ENCODE assay signal across 7 cellular contexts in the genomic region with DNA sequence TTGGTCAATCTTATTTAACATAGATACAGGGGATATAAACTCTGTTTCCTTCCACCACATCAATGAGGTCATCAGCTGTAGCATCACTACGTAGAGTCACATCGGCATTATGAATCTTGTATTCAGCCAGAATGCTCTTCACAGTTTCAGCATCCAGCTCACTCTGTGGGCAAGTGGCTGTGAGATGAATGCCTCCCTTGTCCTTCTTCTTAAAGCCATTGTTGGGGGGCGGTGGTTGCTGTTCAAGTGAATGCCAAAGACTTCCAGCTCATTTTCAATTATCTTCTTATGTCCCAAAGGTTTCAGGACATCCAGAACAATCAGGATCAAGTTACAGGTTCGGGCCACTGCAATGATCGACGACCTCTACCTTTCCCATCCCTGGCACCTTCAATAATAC. TPM values are rescaled to one million over a fixed set of nuclear protein-coding genes. Genes with fewer than 3 reads are reported as not detected.
DNase-seq lines count a peak whose midpoint lies in the region; ATAC-seq, FAIRE-seq and TF ChIP-seq lines count a peak whose summit lies in the region.
"Not testable (repeated sequence)": the region's sequence is repeated elsewhere in the genome, so short reads cannot be mapped to it uniquely, and the experiment has no call there.
"Had no signal": no experiment of that assay in that cellular context is flagged by ENCODE, and none has a peak within 500 bp of the region (broad histone marks: within the 10 kb centered on the region; RNA-seq: fewer than 3 reads in every experiment).

No MANE protein-coding gene starts in this region.

- in situ Hi-C loops in GM12878 (cut with MboI): not testable (repeated sequence)

- H2AFZ ChIP-seq in GM12878 (ENCODE audit: control insufficient read depth, low read depth, low read length): not testable (repeated sequence)

- H4K20me1 ChIP-seq in GM12878 (ENCODE audit: control insufficient read depth, insufficient read depth): not testable (repeated sequence)

- BruUV-seq in GM12878 (replicated peaks; lab: Mats Ljungman, UMichigan): not testable (repeated sequence)

- intact Hi-C loops in GM12878 (cut with micrococcal nuclease; ENCODE audit: unreplicated experiment): loop anchor here (5.0 kb wide), 1 partner anchor 283 kb away; no protein-coding TSS in a partner anchor

- TF ChIP-seq CTCF in GM12878 (IDR thresholded peaks at IDR 0.05 in 2 of 3, conservative IDR thresholded peaks at IDR 0.05 in 1 of 3; ENCODE audit: control insufficient read depth in 2 of 3, extremely low read depth in 1 of 3, insufficient read depth in 1 of 3, low read depth in 3 of 3, low read length in 3 of 3): not testable (repeated sequence)

- H3K27me3 ChIP-seq in GM12878 (replicated peaks in 1 of 2; ENCODE audit: control insufficient read depth in 2 of 2, insufficient read depth in 2 of 2, low read length in 1 of 2): not testable (repeated sequence)

- RAD21 ChIA-PET in GM12878 (lab: Charles Lee; ENCODE audit: unreplicated experiment): not testable (repeated sequence)

- H3K36me3 ChIP-seq in GM12878 (ENCODE audit: control insufficient read depth in 2 of 2, insufficient read depth in 2 of 2, low read length in 1 of 2): not testable (repeated sequence)

- TF ChIP-seq EP300 in GM12878 (IDR thresholded peaks at IDR 0.05; ENCODE audit: borderline replicate concordance in 1 of 2, control insufficient read depth in 1 of 2, low read depth in 2 of 2, low read length in 2 of 2): not testable (repeated sequence)

- not testable (repeated sequence) for H3K4me3 ChIP-seq in GM12878

- not testable (repeated sequence) for H3K27ac ChIP-seq in GM12878 (ENCODE audit: control insufficient read depth, insufficient read depth)

- not testable (repeated sequence) for H3K9ac ChIP-seq in GM12878 (ENCODE audit: control insufficient read depth, insufficient read depth, low read length)

- not testable (repeated sequence) for TF ChIP-seq RAD21 in GM12878 (IDR thresholded peaks at IDR 0.05; ENCODE audit: insufficient read depth, low read depth, low read length)

- DNase-seq in COLO829 (ENCODE audit: low spot score) (peak; percentile 27), foreskin melanocyte (peak; percentile 64), medulla oblongata (ENCODE audit: extremely low spot score) (peak; percentile 55), pons (ENCODE audit: low spot score) (peak; percentile 80)
- DNase-seq in HTR-8/SVneo (ENCODE audit: insufficient read length, low spot score); GM12878 (ENCODE audit: low read depth, low spot score): not testable (repeated sequence)

- not testable (repeated sequence) for H3K79me2 ChIP-seq in GM12878 (ENCODE audit: control insufficient read depth, insufficient read depth, low read length)

- 78% methylated on average over 6 of the region's 6 CpGs for WGBS in GM12878 (ENCODE audit: insufficient coverage, insufficient replicate concordance, low lambda C conversion rate, missing lambda C conversion rate)

- POLR2A ChIA-PET in GM12878 (lab: Charles Lee): not testable (repeated sequence)

- peak; percentile 95 for FAIRE-seq in HTR-8/SVneo (lab: Jason Lieb, UNC)
- peak; percentile 81 for FAIRE-seq in GM12878 (lab: Jason Lieb, UNC)

- not testable (repeated sequence) for H3K4me1 ChIP-seq in GM12878 (ENCODE audit: control insufficient read depth, insufficient read depth, low read length)

- H3K4me2 ChIP-seq in GM12878 (ENCODE audit: control insufficient read depth, insufficient read depth): not testable (repeated sequence)

- CTCF ChIA-PET in GM12878 (lab: Yijun Ruan, JAX): interaction anchor here (0.9 to 1.3 kb wide), 5 partner anchors 8 to 541 kb away, joined by 3 to 4 read pairs (median 3); partner anchors contain the start of gene SDC1

- H3K9me3 ChIP-seq in GM12878 (replicated peaks; ENCODE audit: control insufficient read depth, insufficient read depth, low read length): not testable (repeated sequence)

- SMC1A ChIA-PET in GM12878 (lab: Charles Lee; ENCODE audit: uncharacterized antibody, unreplicated experiment): interaction anchor here (1.5 kb wide), 1 partner anchor 21 kb away, joined by 3 read pairs; no protein-coding TSS in a partner anchor

- not testable (repeated sequence) for TF ChIP-seq POLR2A in GM12878 (IDR thresholded peaks at IDR 0.05; ENCODE audit: low read depth, low read length)

- ATAC-seq in GM12878: not testable (repeated sequence)

RNA-seq across cellular contexts. Expression of gene SDC1, which starts 15.4 kb away (rescaled TPM):
- 75.7 and 78.9 TPM in 2 replicates for total RNA-seq in GM12878 (2013; cell fraction: nucleolus; rRNA removed)
- total RNA-seq in GM12878 (2014; rRNA removed) (25.8 and 26.6 TPM in 2 replicates), GM12878 (2014; rRNA removed; fragmentation: Illumina TruSeq; extraction: Trizol) (9.6 and 12.4 TPM in 2 replicates), GM12878 (2021) (31.0 and 33.1 TPM in 2 replicates)
- polyA plus RNA-seq in GM12878 (2011; ENCODE audit: low read depth): 11.9 TPM
- polyA plus RNA-seq in GM12878 (2011; rRNA removed) (13.3 and 21.5 TPM in 2 replicates), GM12878 (2014; fragmentation: Illumina TruSeq; extraction: Trizol) (4.4 and 7.0 TPM in 2 replicates), GM12878 (2014; fragmentation: Nextera tagmentation; extraction: Ambion mirVana) (1 to 10 TPM in 1 of 2 experiments, under 1 TPM in 1; 0.85 to 2.2 TPM), GM12878 (2014; rRNA removed) (24.4 and 25.9 TPM in 2 replicates), GM12878 (2016; fragmentation: Nextera tagmentation; extraction: Ambion mirVana) (10 to 100 TPM; 33.8 to 36.8 TPM)
- polyA plus RNA-seq in GM12878 (2011; cell fraction: cytosol; rRNA removed): 23.5 and 34.5 TPM in 2 replicates
- 21.3 and 28.2 TPM in 2 replicates for polyA plus RNA-seq in GM12878 (2011; cell fraction: nucleus; rRNA removed)
- 18.7 and 26.5 TPM in 2 replicates for polyA plus RNA-seq in GM12878 (2012)
- 10.0 and 19.3 TPM in 2 replicates for polyA minus RNA-seq in GM12878 (2011; rRNA and poly(A)+ RNA removed)
- polyA minus RNA-seq in GM12878 (2011; cell fraction: cytosol; rRNA and poly(A)+ RNA removed): 11.2 and 11.4 TPM in 2 replicates
- polyA minus RNA-seq in GM12878 (2011; cell fraction: nucleus; rRNA and poly(A)+ RNA removed): 3.4 and 5.3 TPM in 2 replicates
- polyA plus RNA-seq: CD4-positive, alpha-beta memory T cell had no signal
